In genomic region chr5:2710910-2711309, GRCh38 we compare ENCODE assay signal across 18 cellular contexts. TPM values are rescaled to one million over a fixed set of nuclear protein-coding genes. Genes with fewer than 3 reads are reported as not detected.
A peak's percentile ranks its signal among the peaks of the same experiment; 100 is the strongest.
DNase-seq lines count a peak whose midpoint lies in the region; ATAC-seq, FAIRE-seq and TF ChIP-seq lines count a peak whose summit lies in the region.
"Had no signal": no experiment of that assay in that cellular context is flagged by ENCODE, and none has a peak within 500 bp of the region (broad histone marks: within the 10 kb centered on the region; RNA-seq: fewer than 3 reads in every experiment).

No MANE protein-coding gene starts in this region.

- in situ Hi-C loops in ACHN (cut with HindIII; ENCODE audit: low pct_ligation_motif_present, low pct_unique_long_range_greater_than_20kb, low sequenced_read_pairs) (no loop called here), GM23248 (cut with MboI) (no loop called here), transverse colon (cut with MboI; ENCODE audit: low pct_ligation_motif_present in 1 of 4, low pct_unique_long_range_greater_than_20kb in 1 of 4, low sequenced_read_pairs in 3 of 4) (no loop called here)

- H3F3A ChIP-seq in GM23248 (ENCODE audit: insufficient read depth): no peaks in the 10 kb centered on the region

- no peak overlapping the region for H3K9ac ChIP-seq in GM23248
- H3K9ac ChIP-seq: parathyroid adenoma had no signal

- H3K9me3 ChIP-seq in GM23248 (ENCODE audit: low read depth) (no peaks in the 10 kb centered on the region), transverse colon (no peaks in the 10 kb centered on the region)

- H3K79me2 ChIP-seq in GM23248 (ENCODE audit: insufficient read depth): no peaks in the 10 kb centered on the region
- H3K79me2 ChIP-seq: parathyroid adenoma had no signal

- H2AFZ ChIP-seq in GM23248: no peak overlapping the region
- H2AFZ ChIP-seq: parathyroid adenoma had no signal

- H3K27ac ChIP-seq in GM23248: no peak overlapping the region
- H3K27ac ChIP-seq in transverse colon: no peak overlapping the region
- H3K27ac ChIP-seq: parathyroid adenoma, spleen had no signal

- TF ChIP-seq CTCF in foreskin fibroblast (IDR thresholded peaks at IDR 0.05; ENCODE audit: low read depth, low read length): peak; percentile 20
- TF ChIP-seq CTCF in transverse colon (IDR thresholded peaks at IDR 0.05): no peak

- ATAC-seq in SK-N-SH treated with all-trans-retinoic acid at 6 μM for 48 hours: peak; percentile 55; the same call in 2 of the 3 replicates
- no peak for ATAC-seq in GM19023 (IDR thresholded peaks at IDR 0.05; ENCODE audit: unreplicated experiment)
- no peak for ATAC-seq in HG02571 (IDR thresholded peaks at IDR 0.05; ENCODE audit: unreplicated experiment)

- 0 out of 2 replicates have a peak, but pooled peaks cover 13% of the 10 kb centered on the region for H3K27me3 ChIP-seq in GM23248 (replicated peaks; ENCODE audit: insufficient read depth)
- no peaks in the 10 kb centered on the region for H3K27me3 ChIP-seq in transverse colon

- no peak for TF ChIP-seq POLR2A in transverse colon (IDR thresholded peaks at IDR 0.05)

- H3K36me3 ChIP-seq in GM23248 (ENCODE audit: low read depth) (no peaks in the 10 kb centered on the region), transverse colon (no peaks in the 10 kb centered on the region)
- H3K36me3 ChIP-seq: spleen had no signal

- no peaks in the 10 kb centered on the region for H3K4me1 ChIP-seq in GM23248 (ENCODE audit: insufficient read depth)
- no peaks in the 10 kb centered on the region for H3K4me1 ChIP-seq in transverse colon
- H3K4me1 ChIP-seq: parathyroid adenoma, spleen had no signal

- DNase-seq in ACHN (peak; percentile 10), GM23248 (peak; percentile 63), foreskin fibroblast (peak in 1 of 2 donors; percentile 7), RCC 7860 (ENCODE audit: low spot score) (no peak), transverse colon (no peak)
- DNase-seq: activated CD4-positive, CD25-positive, alpha-beta regulatory T cell treated with anti-CD3 and anti-CD28 coated beads, Interleukin-2, amount 50 U/mL, for 72 hours; activated naive CD4-positive, alpha-beta T cell treated with anti-CD3 and anti-CD28 coated beads, Interleukin-2, amount 10 ng/mL, durations not matched to agents 7 days and 5 days; DMS79; kidney glomerular epithelial cell; NCI-H2227 treated with DMSO at 0.1 percent for 48 hours; spleen had no signal

- H4K20me1 ChIP-seq in GM23248 (ENCODE audit: insufficient read depth): no peaks in the 10 kb centered on the region

- FAIRE-seq in RCC 7860 (lab: Jason Lieb, UNC): no peak
- FAIRE-seq: endometrium had no signal

- intact Hi-C loops in transverse colon (cut with DNase I; ENCODE audit: low total_unique reads): no loop called here

- TF ChIP-seq EP300 in transverse colon (IDR thresholded peaks at IDR 0.05; ENCODE audit: low read depth): no peak

- H3K4me3 ChIP-seq in GM23248 (no peak overlapping the region), foreskin fibroblast (ENCODE audit: low read depth in 1 of 2, low read length in 2 of 2) (no peak overlapping the region), transverse colon (no peak overlapping the region)
- H3K4me3 ChIP-seq: spleen had no signal

- no peaks in the 10 kb centered on the region for H3K9me2 ChIP-seq in GM23248 (ENCODE audit: insufficient read depth)

- WGBS in GM23248 (ENCODE audit: low coverage in 1 of 2, low lambda C conversion rate in 2 of 2, missing lambda C conversion rate in 2 of 2), 2 experiments: 26 to 34% methylated on average over 3 of the region's 3 CpGs
- 44 to 48% methylated on average over 3 of the region's 3 CpGs for WGBS in transverse colon (ENCODE audit: low coverage in 1 of 2), 2 donors

- no peak overlapping the region for H3K4me2 ChIP-seq in GM23248 (ENCODE audit: unreplicated experiment)

TF ChIP-seq in SK-N-SH treated with all-trans-retinoic acid at 6 μM for 48 hours, 23 proteins besides CTCF, POLR2A, EP300 and RAD21:
- TF ChIP-seq RARB (CRISPR knock-in tag; IDR thresholded peaks at IDR 0.05): no peak
- TF ChIP-seq BACH2 (CRISPR knock-in tag; IDR thresholded peaks at IDR 0.05; ENCODE audit: borderline replicate concordance): no peak
- no peak for TF ChIP-seq TSHZ2 (CRISPR knock-in tag; IDR thresholded peaks at IDR 0.05)
- TF ChIP-seq ESRRG (CRISPR knock-in tag; IDR thresholded peaks at IDR 0.05): no peak
- TF ChIP-seq SNAI2 (CRISPR knock-in tag; IDR thresholded peaks at IDR 0.05): no peak
- no peak for TF ChIP-seq TCF4 (CRISPR knock-in tag; IDR thresholded peaks at IDR 0.05; ENCODE audit: borderline replicate concordance)
- no peak for TF ChIP-seq PPARA (CRISPR knock-in tag; IDR thresholded peaks at IDR 0.05; ENCODE audit: borderline replicate concordance)
- no peak for TF ChIP-seq TOX (CRISPR knock-in tag; IDR thresholded peaks at IDR 0.05; ENCODE audit: borderline replicate concordance)
- TF ChIP-seq CSDC2 (CRISPR knock-in tag; IDR thresholded peaks at IDR 0.05): no peak
- no peak for TF ChIP-seq GLIS3 (CRISPR knock-in tag; IDR thresholded peaks at IDR 0.05)
- TF ChIP-seq ZC3H10 (CRISPR knock-in tag; IDR thresholded peaks at IDR 0.05): no peak
- no peak for TF ChIP-seq ZFP30 (CRISPR knock-in tag; IDR thresholded peaks at IDR 0.05)
- no peak for TF ChIP-seq CSRNP3 (CRISPR knock-in tag; IDR thresholded peaks at IDR 0.05)
- TF ChIP-seq ZNF70 (CRISPR knock-in tag; IDR thresholded peaks at IDR 0.05): no peak
- no peak for TF ChIP-seq OSR1 (CRISPR knock-in tag; IDR thresholded peaks at IDR 0.05)
TF ChIP-seq in SK-N-SH treated with all-trans-retinoic acid at 6 μM for 48 hours: peak in this region for 0.

RNA-seq across cellular contexts. Expression of gene IRX2, which starts 40.6 kb away (rescaled TPM):
- total RNA-seq in GM23248 (2014; rRNA removed; shearing (Covaris generic)): 30.6 and 38.1 TPM in 2 replicates
- 6.1 TPM in 2 replicates for polyA plus RNA-seq in GM23248 (2016; fragmentation: Nextera tagmentation; extraction: Ambion mirVana)
- total RNA-seq in transverse colon: not detected
- total RNA-seq: mononuclear cell; T-helper 1 cell treated with Interleukin-12 subunit alpha and Interleukin-12 subunit beta and Interleukin-4 antibody, amounts not matched to agents 30 ng/mL and 1 ng/mL, for 36 hours had no signal

Comparison
In these comparisons a context has a peak if more than half of its experiments do, and no peak if none do; other contexts are left out.
1. DNase-seq: peak in ACHN (single experiment) and GM23248 (single experiment); none in RCC 7860 (single experiment) and transverse colon (single experiment).
2. RNA of gene IRX2, which starts 40.6 kb away (total RNA-seq): 30.6 to 38.1 TPM in GM23248; not detected in transverse colon; every median in the first group is over 10 times any median in the second.